Comparison of ENCODE assay signal across 24 cellular contexts in the genomic region with DNA sequence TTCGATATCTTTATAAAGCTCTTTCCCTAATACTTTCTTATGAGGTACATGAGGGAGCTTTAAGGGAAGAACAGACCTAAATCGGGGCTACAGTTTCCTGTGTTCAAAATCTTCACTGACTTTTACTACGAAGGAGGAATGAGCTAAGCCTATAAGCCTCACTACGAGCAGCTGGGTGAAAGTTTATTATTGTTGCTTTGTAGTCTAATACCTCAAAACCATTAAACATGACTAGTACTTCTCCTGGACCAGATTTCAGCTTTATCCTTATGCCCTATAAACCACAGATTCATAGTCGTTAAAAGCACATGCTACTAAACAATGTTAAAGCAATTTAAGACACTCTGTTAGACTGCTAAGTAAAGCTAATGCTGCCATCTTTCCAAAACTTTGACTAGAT. TPM values are rescaled to one million over a fixed set of nuclear protein-coding genes. Genes with fewer than 3 reads are reported as not detected.
DNase-seq lines count a peak whose midpoint lies in the region; ATAC-seq, FAIRE-seq and TF ChIP-seq lines count a peak whose summit lies in the region.
"Had no signal": no experiment of that assay in that cellular context is flagged by ENCODE, and none has a peak within 500 bp of the region (broad histone marks: within the 10 kb centered on the region; RNA-seq: fewer than 3 reads in every experiment).

No MANE protein-coding gene starts in this region.

- POLR2A ChIA-PET in naive thymus-derived CD8-positive, alpha-beta T cell (lab: Charles Lee): no interaction called here

- peak; percentile 80 for FAIRE-seq in D721Med (lab: Jason Lieb, UNC)
- FAIRE-seq in astrocyte (lab: Jason Lieb, UNC): peak; percentile 59
- FAIRE-seq: endometrium, K562 had no signal

- H3K4me1 ChIP-seq in astrocyte (ENCODE audit: insufficient read depth, low read length): peaks cover 3% of the 10 kb centered on the region
- H3K4me1 ChIP-seq: body of pancreas, colonic mucosa, upper lobe of left lung had no signal

- peak overlapping the region; percentile 17 for H3K4me2 ChIP-seq in astrocyte (ENCODE audit: low read length)
- H3K4me2 ChIP-seq: hepatocyte had no signal

- H3K9me3 Mint-ChIP-seq in HFFc6: no peaks in the 10 kb centered on the region
- H3K9me3 Mint-ChIP-seq in astrocyte (ENCODE audit: unreplicated experiment): no peaks in the 10 kb centered on the region
- H3K9me3 Mint-ChIP-seq in naive thymus-derived CD8-positive, alpha-beta T cell: no peaks in the 10 kb centered on the region
- H3K9me3 Mint-ChIP-seq: activated CD8-positive, alpha-beta T cell treated with anti-CD3 and anti-CD28 coated beads for 36 hours; activated naive CD4-positive, alpha-beta T cell treated with anti-CD3 and anti-CD28 coated beads, Interleukin-2, amount 10 ng/mL, durations not matched to agents 7 days and 5 days had no signal

- peak overlapping the region; percentile 23; the same call in 1 of the 2 replicates for H3K4me3 Mint-ChIP-seq in HFFc6
- no peak overlapping the region for H3K4me3 Mint-ChIP-seq in astrocyte (ENCODE audit: unreplicated experiment)
- H3K4me3 Mint-ChIP-seq in naive thymus-derived CD8-positive, alpha-beta T cell: no peak overlapping the region
- H3K4me3 Mint-ChIP-seq: activated CD8-positive, alpha-beta T cell treated with anti-CD3 and anti-CD28 coated beads for 36 hours; activated naive CD4-positive, alpha-beta T cell treated with anti-CD3 and anti-CD28 coated beads, Interleukin-2, amount 10 ng/mL, durations not matched to agents 7 days and 5 days had no signal

- no peaks in the 10 kb centered on the region for H4K20me1 ChIP-seq in astrocyte (ENCODE audit: insufficient read depth, low read length)

- H3K9me3 ChIP-seq in astrocyte (ENCODE audit: insufficient read depth, low read depth, low read length): no peaks in the 10 kb centered on the region
- H3K9me3 ChIP-seq: body of pancreas, colonic mucosa, upper lobe of left lung had no signal

- no peaks in the 10 kb centered on the region for H3K27me3 ChIP-seq in astrocyte (ENCODE audit: insufficient read depth, low read length)
- H3K27me3 ChIP-seq: body of pancreas, colonic mucosa, hepatocyte, upper lobe of left lung had no signal

- no peak for DNase-seq in D721Med (ENCODE audit: insufficient read length, low spot score)
- DNase-seq in HFFc6: peak; percentile 70
- peak; percentile 79 for DNase-seq in astrocyte (ENCODE audit: low read depth)
- peak; percentile 47 for DNase-seq in myocyte (ENCODE audit: low read depth)
- no peak for DNase-seq in cerebellar cortex (ENCODE audit: low spot score)
- no peak for DNase-seq in naive thymus-derived CD8-positive, alpha-beta T cell
- DNase-seq: activated CD8-positive, alpha-beta T cell treated with anti-CD3 and anti-CD28 coated beads for 36 hours; activated naive CD4-positive, alpha-beta T cell treated with anti-CD3 and anti-CD28 coated beads, Interleukin-2, amount 10 ng/mL, durations not matched to agents 7 days and 5 days; activated T-cell treated with anti-CD3 and anti-CD28 coated beads, Interleukin-2, amount 50 U/mL, for 1 hour; AML-193; body of pancreas; colonic mucosa; DND-41; MV-4-11; NCI-H1694; NCI-H2227 treated with DMSO at 0.1 percent for 48 hours; nucleus accumbens; stimulated activated CD4-positive, alpha-beta T cell treated with anti-CD3 and anti-CD28 coated beads, Interleukin-12 subunit alpha, Interleukin-12 subunit beta, amount 100 ng/mL, for 4 hours; upper lobe of left lung had no signal

- TF ChIP-seq CTCF in D721Med (IDR thresholded peaks at IDR 0.05; ENCODE audit: insufficient read depth, missing control alignments) (no peak), HFFc6 (IDR thresholded peaks at IDR 0.05) (no peak), astrocyte (IDR thresholded peaks at IDR 0.05; ENCODE audit: insufficient read depth, low read depth, low read length) (no peak)

- ATAC-seq in HG03378 (IDR thresholded peaks at IDR 0.05; ENCODE audit: unreplicated experiment) (no peak), HG02870 (IDR thresholded peaks at IDR 0.05; ENCODE audit: unreplicated experiment) (no peak)
- ATAC-seq in naive thymus-derived CD8-positive, alpha-beta T cell: no peak
- ATAC-seq: activated CD8-positive, alpha-beta T cell treated with anti-CD3 and anti-CD28 coated beads for 36 hours; body of pancreas; K562 had no signal

- no peak overlapping the region for H3K9ac ChIP-seq in astrocyte (ENCODE audit: low read length)

- no peak overlapping the region for H3K27ac ChIP-seq in astrocyte (ENCODE audit: low read depth, low read length)
- H3K27ac ChIP-seq: body of pancreas, colonic mucosa, hepatocyte, upper lobe of left lung had no signal

- H2AFZ ChIP-seq in astrocyte (ENCODE audit: low read depth, low read length): no peak overlapping the region
- H2AFZ ChIP-seq: hepatocyte had no signal

- peak overlapping the region; percentile 25 for H3K27ac Mint-ChIP-seq in HFFc6
- no peak overlapping the region for H3K27ac Mint-ChIP-seq in astrocyte (ENCODE audit: unreplicated experiment)
- H3K27ac Mint-ChIP-seq in naive thymus-derived CD8-positive, alpha-beta T cell: no peak overlapping the region
- H3K27ac Mint-ChIP-seq: activated CD8-positive, alpha-beta T cell treated with anti-CD3 and anti-CD28 coated beads for 36 hours; activated naive CD4-positive, alpha-beta T cell treated with anti-CD3 and anti-CD28 coated beads, Interleukin-2, amount 10 ng/mL, durations not matched to agents 7 days and 5 days had no signal

- peaks cover 61% of the 10 kb centered on the region for H3K4me1 Mint-ChIP-seq in HFFc6 (ENCODE audit: low read depth)
- peaks cover 9% of the 10 kb centered on the region for H3K4me1 Mint-ChIP-seq in astrocyte (ENCODE audit: low read depth, unreplicated experiment)
- H3K4me1 Mint-ChIP-seq in naive thymus-derived CD8-positive, alpha-beta T cell: peaks cover 0 to 6% (median 0%) of the 10 kb centered on the region in 4 donors
- H3K4me1 Mint-ChIP-seq: activated naive CD4-positive, alpha-beta T cell treated with anti-CD3 and anti-CD28 coated beads, Interleukin-2, amount 10 ng/mL, durations not matched to agents 7 days and 5 days had no signal

- no peaks in the 10 kb centered on the region for H3K79me2 ChIP-seq in astrocyte (ENCODE audit: insufficient read depth, low read length)
- H3K79me2 ChIP-seq: hepatocyte had no signal

- H3K27me3 Mint-ChIP-seq in HFFc6 (ENCODE audit: insufficient read depth): peaks cover 2% of the 10 kb centered on the region; the same call in 1 of the 2 replicates
- no peaks in the 10 kb centered on the region for H3K27me3 Mint-ChIP-seq in astrocyte (ENCODE audit: low read depth, unreplicated experiment)
- no peaks in the 10 kb centered on the region for H3K27me3 Mint-ChIP-seq in naive thymus-derived CD8-positive, alpha-beta T cell
- H3K27me3 Mint-ChIP-seq: activated CD8-positive, alpha-beta T cell treated with anti-CD3 and anti-CD28 coated beads for 36 hours; activated naive CD4-positive, alpha-beta T cell treated with anti-CD3 and anti-CD28 coated beads, Interleukin-2, amount 10 ng/mL, durations not matched to agents 7 days and 5 days had no signal

- no peak overlapping the region for H3K4me3 ChIP-seq in astrocyte (ENCODE audit: insufficient read depth, low read depth, low read length)
- H3K4me3 ChIP-seq: body of pancreas, colonic mucosa, hepatocyte, K562, upper lobe of left lung had no signal

- H3K36me3 ChIP-seq in astrocyte (ENCODE audit: insufficient read depth, low read length): peaks cover 2% of the 10 kb centered on the region
- H3K36me3 ChIP-seq: colonic mucosa had no signal

- H3K36me3 Mint-ChIP-seq in HFFc6 (ENCODE audit: low read depth) (peaks cover 31% of the 10 kb centered on the region), astrocyte (ENCODE audit: low read depth, unreplicated experiment) (peaks cover 16% of the 10 kb centered on the region)
- H3K36me3 Mint-ChIP-seq in naive thymus-derived CD8-positive, alpha-beta T cell: peaks cover 0 to 91% (median 32%) of the 10 kb centered on the region in 3 donors

RNA-seq across cellular contexts. Expression of gene NDC1, which starts 30.2 kb away (rescaled TPM):
- 10 to 100 TPM; 15.3 to 27.2 (median 22.7) TPM for total RNA-seq in HFFc6 (2021; fragmentation: NEBNext Ultra II Directional; extraction: Animal tissue kit (Norgen Biotek cat#: 25700))
- 14.1 and 14.8 TPM in 2 replicates for total RNA-seq in astrocyte
- 14.0 and 15.4 TPM in 2 replicates for total RNA-seq in myocyte
- 5.5 TPM for polyA plus RNA-seq in myocyte (2012)
- total RNA-seq in naive thymus-derived CD8-positive, alpha-beta T cell: 10 to 100 TPM; 14.7 to 15.0 TPM
- polyA plus RNA-seq in naive thymus-derived CD8-positive, alpha-beta T cell: 1 to 10 TPM; 5.8 to 6.4 (median 6.3) TPM

Comparison
In these comparisons a context has a peak if more than half of its experiments do, and no peak if none do; other contexts are left out.
1. DNase-seq: peak in HFFc6 (single experiment), astrocyte (single experiment) and myocyte (single experiment); none in D721Med (single experiment), cerebellar cortex (single experiment) and naive thymus-derived CD8-positive, alpha-beta T cell (0 of 10).